Comparison of ENCODE assay signal across 8 cellular contexts in genomic region chr9:137454145-137454505, GRCh38. TPM values are rescaled to one million over a fixed set of nuclear protein-coding genes. Genes with fewer than 3 reads are reported as not detected.
DNase-seq lines count a peak whose midpoint lies in the region; ATAC-seq and TF ChIP-seq lines count a peak whose summit lies in the region.

No MANE protein-coding gene starts in this region.

- H3K27me3 ChIP-seq in H9 (ENCODE audit: insufficient read depth, low read length) (no peaks in the 10 kb centered on the region), foreskin keratinocyte (no peaks in the 10 kb centered on the region), osteoblast (ENCODE audit: insufficient read depth, low read length) (no peaks in the 10 kb centered on the region), MG63 (no peaks in the 10 kb centered on the region)

- H3K36me3 ChIP-seq in osteoblast (ENCODE audit: insufficient read depth, low read length): peaks cover 23% of the 10 kb centered on the region
- peaks cover 17% of the 10 kb centered on the region for H3K36me3 ChIP-seq in MG63

- WGBS in H9 (ENCODE audit: extremely low coverage, insufficient read length, low lambda C conversion rate): no CpG with 5 or more reads among the region's 21 CpGs

- no peak overlapping the region for H3K23ac ChIP-seq in H9 (ENCODE audit: insufficient read length, low read depth, low read length)

- H4K91ac ChIP-seq in H9 (ENCODE audit: insufficient read length, low read depth, low read length): no peak overlapping the region

- H3K4ac ChIP-seq in H9 (ENCODE audit: low read depth, low read length): no peak overlapping the region

- peak; percentile 80 for DNase-seq in H9
- DNase-seq in activated CD4-positive, alpha-beta T cell treated with anti-CD3 and anti-CD28 coated beads, Interleukin-2, amount 10 ng/mL, durations not matched to agents 24 days and 14 days: peak; percentile 89
- DNase-seq in foreskin keratinocyte: no peak
- peak; percentile 87 for DNase-seq in osteoblast (ENCODE audit: insufficient read length, low spot score, missing footprints)
- DNase-seq in MG63: no peak
- no peak for DNase-seq in osteocyte (ENCODE audit: extremely low spot score, unreplicated experiment)

- no peak overlapping the region for H3K56ac ChIP-seq in H9 (ENCODE audit: insufficient read length, low read depth, low read length)

- H3K27me3 Mint-ChIP-seq in H9 (ENCODE audit: low read depth) (no peaks in the 10 kb centered on the region), osteocyte (ENCODE audit: unreplicated experiment) (no peaks in the 10 kb centered on the region)
- H3K27me3 Mint-ChIP-seq in activated CD4-positive, alpha-beta T cell treated with anti-CD3 and anti-CD28 coated beads, Interleukin-2, amount 10 ng/mL, durations not matched to agents 24 days and 14 days: no peaks in the 10 kb centered on the region

- no peak overlapping the region for H2BK5ac ChIP-seq in H9 (ENCODE audit: insufficient read length, low read length)

- H4K5ac ChIP-seq in H9 (ENCODE audit: insufficient read length, low read depth, low read length): no peak overlapping the region

- H3K27ac Mint-ChIP-seq in H9 (0 out of 7 replicates have a peak overlapping the region, but pooled peaks of 2 of the 3 experiments have one; percentile 81 to 82), osteocyte (ENCODE audit: unreplicated experiment) (no peak overlapping the region)
- H3K27ac Mint-ChIP-seq in activated CD4-positive, alpha-beta T cell treated with anti-CD3 and anti-CD28 coated beads, Interleukin-2, amount 10 ng/mL, durations not matched to agents 24 days and 14 days: no peak overlapping the region

- no peaks in the 10 kb centered on the region for H3K9me3 Mint-ChIP-seq in H9
- no peaks in the 10 kb centered on the region for H3K9me3 Mint-ChIP-seq in activated CD4-positive, alpha-beta T cell treated with anti-CD3 and anti-CD28 coated beads, Interleukin-2, amount 10 ng/mL, durations not matched to agents 24 days and 14 days
- no peaks in the 10 kb centered on the region for H3K9me3 Mint-ChIP-seq in osteocyte (ENCODE audit: unreplicated experiment)

- no peak overlapping the region for H2BK120ac ChIP-seq in H9 (ENCODE audit: low read depth, low read length, poor library complexity, severe bottlenecking)

- H3K4me1 ChIP-seq in H9 (ENCODE audit: insufficient read depth, low read length): no peaks in the 10 kb centered on the region
- H3K4me1 ChIP-seq in foreskin keratinocyte: no peaks in the 10 kb centered on the region
- peaks cover 25% of the 10 kb centered on the region for H3K4me1 ChIP-seq in osteoblast (ENCODE audit: insufficient read depth, low read length)

- H2BK12ac ChIP-seq in H9 (ENCODE audit: insufficient read length, low read depth, low read length): no peak overlapping the region

- H2BK15ac ChIP-seq in H9 (ENCODE audit: low read depth, low read length): no peak overlapping the region

- H4K8ac ChIP-seq in H9 (replicated peaks; ENCODE audit: insufficient read length, low read depth, low read length): no peak overlapping the region

- H2BK20ac ChIP-seq in H9 (ENCODE audit: low read depth, low read length, poor library complexity, severe bottlenecking): no peak overlapping the region

- no peak overlapping the region for H3K9ac ChIP-seq in H9 (ENCODE audit: extremely low read depth, insufficient read length, low read length)

- H2AK5ac ChIP-seq in H9 (ENCODE audit: insufficient read length, low read length): no peak overlapping the region

- TF ChIP-seq CTCF in H9 (conservative IDR thresholded peaks at IDR 0.05) (no peak), foreskin keratinocyte (conservative IDR thresholded peaks at IDR 0.05) (no peak), osteoblast (IDR thresholded peaks at IDR 0.05; ENCODE audit: extremely low read depth, low read depth, low read length) (no peak), osteocyte (IDR thresholded peaks at IDR 0.05) (no peak)

- no peak for TF ChIP-seq POLR2A in GM18505 (IDR thresholded peaks at IDR 0.05; ENCODE audit: borderline replicate concordance, extremely low read depth, insufficient read depth, insufficient read length)

- H4K20me1 ChIP-seq in H9 (ENCODE audit: control insufficient read depth, insufficient read depth, insufficient read length) (peaks cover 6% of the 10 kb centered on the region), osteoblast (ENCODE audit: insufficient read depth, low read length) (peaks cover 39% of the 10 kb centered on the region)

- H2AFZ ChIP-seq in H9 (ENCODE audit: low read length) (no peak overlapping the region), osteoblast (ENCODE audit: low read length) (no peak overlapping the region)

- H3T11ph ChIP-seq in H9 (ENCODE audit: low read length): no peak overlapping the region

- intact Hi-C loops in activated CD4-positive, alpha-beta T cell treated with anti-CD3 and anti-CD28 coated beads, Interleukin-2, amount 10 ng/mL, durations not matched to agents 24 days and 14 days (cut with micrococcal nuclease): loop anchor here (5.0 to 10.0 kb wide), 2 partner anchors 659 to 972 kb away; partner anchors contain the start of genes CCDC183, SEC16A and TMEM141

- no peaks in the 10 kb centered on the region for H3K9me3 ChIP-seq in H9 (ENCODE audit: control insufficient read depth, low read depth, low read length)
- no peaks in the 10 kb centered on the region for H3K9me3 ChIP-seq in osteoblast (ENCODE audit: low read depth, low read length)
- H3K9me3 ChIP-seq in MG63: no peaks in the 10 kb centered on the region

- H3K36me3 Mint-ChIP-seq in H9 (ENCODE audit: insufficient read depth in 1 of 3, low read depth in 3 of 3) (peaks cover 0 to 31% (median 15%) of the 10 kb centered on the region in 3 experiments; a peak in 5 of 7 replicates), osteocyte (ENCODE audit: unreplicated experiment) (peaks cover 3% of the 10 kb centered on the region)
- H3K36me3 Mint-ChIP-seq in activated CD4-positive, alpha-beta T cell treated with anti-CD3 and anti-CD28 coated beads, Interleukin-2, amount 10 ng/mL, durations not matched to agents 24 days and 14 days (ENCODE audit: low read depth): peaks cover 33% of the 10 kb centered on the region

- H3K4me3 ChIP-seq in osteoblast (ENCODE audit: insufficient read depth, low read length) (no peak overlapping the region), MG63 (no peak overlapping the region)

- peak overlapping the region; percentile 81 for H3K18ac ChIP-seq in H9 (ENCODE audit: insufficient read length, low read depth, low read length)

- H3K4me1 Mint-ChIP-seq in H9: peaks cover 5 to 14% of the 10 kb centered on the region in 2 experiments; a peak in 3 of 4 replicates
- peaks cover 25% of the 10 kb centered on the region for H3K4me1 Mint-ChIP-seq in activated CD4-positive, alpha-beta T cell treated with anti-CD3 and anti-CD28 coated beads, Interleukin-2, amount 10 ng/mL, durations not matched to agents 24 days and 14 days
- H3K4me1 Mint-ChIP-seq in osteocyte (ENCODE audit: unreplicated experiment): peaks cover 29% of the 10 kb centered on the region

- no peaks in the 10 kb centered on the region for H3K79me1 ChIP-seq in H9 (ENCODE audit: insufficient read depth, low read depth, low read length, poor library complexity, severe bottlenecking)

- ATAC-seq in foreskin keratinocyte: peak; percentile 15
- ATAC-seq in GM18505 (IDR thresholded peaks at IDR 0.05; ENCODE audit: unreplicated experiment): no peak
- no peak for ATAC-seq in GM18873 (IDR thresholded peaks at IDR 0.05; ENCODE audit: low FRiP score, unreplicated experiment)

- H3K79me2 ChIP-seq in H9 (ENCODE audit: insufficient read depth, low read length) (no peaks in the 10 kb centered on the region), osteoblast (ENCODE audit: insufficient read depth, low read length) (peaks cover 11% of the 10 kb centered on the region)

- peak overlapping the region; percentile 60 to 72 for H3K4me3 Mint-ChIP-seq in H9
- peak overlapping the region; percentile 76 for H3K4me3 Mint-ChIP-seq in activated CD4-positive, alpha-beta T cell treated with anti-CD3 and anti-CD28 coated beads, Interleukin-2, amount 10 ng/mL, durations not matched to agents 24 days and 14 days
- H3K4me3 Mint-ChIP-seq in osteocyte (ENCODE audit: unreplicated experiment): no peak overlapping the region

- H3K27ac ChIP-seq in H9 (ENCODE audit: insufficient read length, low read depth, low read length): no peak overlapping the region
- no peak overlapping the region for H3K27ac ChIP-seq in foreskin keratinocyte
- H3K27ac ChIP-seq in osteoblast (ENCODE audit: low read depth, low read length): no peak overlapping the region

- H3K14ac ChIP-seq in H9 (ENCODE audit: insufficient read depth, low read length): peak overlapping the region; percentile 79

- H3K23me2 ChIP-seq in H9 (ENCODE audit: insufficient read length, low read depth, low read length, poor library complexity, severe bottlenecking): peaks cover 4% of the 10 kb centered on the region

- H3K4me2 ChIP-seq in H9 (ENCODE audit: insufficient read depth, insufficient read length, low read length) (peak overlapping the region; percentile 45), osteoblast (ENCODE audit: insufficient read depth, low read length) (no peak overlapping the region)

RNA-seq across cellular contexts. Expression of gene NSMF, which starts 5.0 kb away (rescaled TPM):
- total RNA-seq in H9 (2021) (46.3 and 51.0 TPM in 2 replicates), foreskin keratinocyte (28.9 and 29.1 TPM in 2 replicates), osteoblast (19.2 and 22.4 TPM in 2 replicates), osteocyte (93.1 and 103 TPM in 2 replicates)
- total RNA-seq in activated CD4-positive, alpha-beta T cell treated with anti-CD3 and anti-CD28 coated beads, Interleukin-2, amount 10 ng/mL, durations not matched to agents 24 days and 14 days: 68.6 and 69.6 TPM in 2 replicates
- 30.5 and 31.9 TPM in 2 replicates for polyA plus RNA-seq in foreskin keratinocyte
- 21.7 and 29.1 TPM in 2 replicates for total RNA-seq in MG63 (2014; rRNA removed; shearing (Covaris generic); ENCODE audit: low replicate concordance)

RNA-seq across cellular contexts. Expression of gene ENTPD8, which starts 13.0 kb away (rescaled TPM):
- total RNA-seq in H9 (2021) (0.77 and 0.90 TPM in 2 replicates), foreskin keratinocyte (not detected in 2 replicates), osteoblast (not detected in 2 replicates), osteocyte (0.16 and 0.24 TPM in 2 replicates)
- not detected in 2 replicates for total RNA-seq in activated CD4-positive, alpha-beta T cell treated with anti-CD3 and anti-CD28 coated beads, Interleukin-2, amount 10 ng/mL, durations not matched to agents 24 days and 14 days
- not detected in 2 replicates for polyA plus RNA-seq in foreskin keratinocyte
- not detected in 2 replicates for total RNA-seq in MG63 (2014; rRNA removed; shearing (Covaris generic); ENCODE audit: low replicate concordance)

RNA-seq across cellular contexts. Expression of gene NOXA1, which starts 30.9 kb away (rescaled TPM):
- total RNA-seq in H9 (2021) (1.8 and 2.0 TPM in 2 replicates), foreskin keratinocyte (0.39 and 0.88 TPM in 2 replicates), osteoblast (0.36 and 0.88 TPM in 2 replicates), osteocyte (1.0 and 1.5 TPM in 2 replicates)
- total RNA-seq in activated CD4-positive, alpha-beta T cell treated with anti-CD3 and anti-CD28 coated beads, Interleukin-2, amount 10 ng/mL, durations not matched to agents 24 days and 14 days: 0.30 and 0.36 TPM in 2 replicates
- polyA plus RNA-seq in foreskin keratinocyte: 0.50 and 0.91 TPM in 2 replicates
- not detected in 2 replicates for total RNA-seq in MG63 (2014; rRNA removed; shearing (Covaris generic); ENCODE audit: low replicate concordance)

RNA-seq across cellular contexts. Expression of gene EXD3, which starts 31.2 kb away (rescaled TPM):
- total RNA-seq in H9 (2021) (13.5 and 15.3 TPM in 2 replicates), foreskin keratinocyte (4.5 and 5.5 TPM in 2 replicates), osteoblast (7.6 and 10.0 TPM in 2 replicates), osteocyte (20.0 and 21.5 TPM in 2 replicates)
- 4.4 and 5.2 TPM in 2 replicates for total RNA-seq in activated CD4-positive, alpha-beta T cell treated with anti-CD3 and anti-CD28 coated beads, Interleukin-2, amount 10 ng/mL, durations not matched to agents 24 days and 14 days
- 6.8 and 8.1 TPM in 2 replicates for polyA plus RNA-seq in foreskin keratinocyte
- 1.2 TPM in 2 replicates for total RNA-seq in MG63 (2014; rRNA removed; shearing (Covaris generic); ENCODE audit: low replicate concordance)

Comparison
In these comparisons a context has a peak if more than half of its experiments do, and no peak if none do; other contexts are left out.
1. DNase-seq: peak in H9 (single experiment), activated CD4-positive, alpha-beta T cell treated with anti-CD3 and anti-CD28 coated beads, Interleukin-2, amount 10 ng/mL, durations not matched to agents 24 days and 14 days (single experiment) and osteoblast (single experiment); none in foreskin keratinocyte (0 of 2), MG63 (single experiment) and osteocyte (single experiment).
2. H3K27ac Mint-ChIP-seq: peak in H9 (2 of 3); none in activated CD4-positive, alpha-beta T cell treated with anti-CD3 and anti-CD28 coated beads, Interleukin-2, amount 10 ng/mL, durations not matched to agents 24 days and 14 days (single experiment) and osteocyte (single experiment).